In genomic region chr7:5822742-5823503, GRCh38 we compare ENCODE assay signal across 1 cellular context.
TF ChIP-seq lines count a peak whose summit lies in the region.

No MANE protein-coding gene starts in this region.

TF ChIP-seq in K562, 482 proteins besides CTCF, POLR2A, EP300 and RAD21 (continued from another document and continues in another):
- peak; percentile 88 for TF ChIP-seq ZNF592 (IDR thresholded peaks at IDR 0.05)
- TF ChIP-seq KLF16 (IDR thresholded peaks at IDR 0.05) = no peak
- TF ChIP-seq ATF3 (IDR thresholded peaks at IDR 0.05) = peak; percentile 44; the same call in 1 of the 2 replicates
- TF ChIP-seq ATF3 (CRISPR knock-in tag; conservative IDR thresholded peaks at IDR 0.05) = 0 out of 2 replicates have a peak, but pooled peaks have one; percentile 24
- no peak for TF ChIP-seq ATF4 (CRISPR knock-in tag; IDR thresholded peaks at IDR 0.05)
- no peak for TF ChIP-seq PREB (CRISPR knock-in tag; IDR thresholded peaks at IDR 0.05)
- peak; percentile 89 for TF ChIP-seq CREM (IDR thresholded peaks at IDR 0.05; ENCODE audit: low read depth)
- TF ChIP-seq ARNT (IDR thresholded peaks at IDR 0.05) = 0 out of 4 replicates have a peak, but pooled peaks of 1 of the 2 experiments have one; percentile 55
- no peak for TF ChIP-seq TEAD1 (CRISPR knock-in tag; IDR thresholded peaks at IDR 0.05)
- no peak for TF ChIP-seq ZNF12 (CRISPR knock-in tag; IDR thresholded peaks at IDR 0.05)
- TF ChIP-seq L3MBTL2 (IDR thresholded peaks at IDR 0.05) = peak; percentile 90
- TF ChIP-seq JUNB (CRISPR knock-in tag; conservative IDR thresholded peaks at IDR 0.05) = no peak
- TF ChIP-seq TARDBP (IDR thresholded peaks at IDR 0.05) = no peak
- TF ChIP-seq ZC3H4 (CRISPR knock-in tag; IDR thresholded peaks at IDR 0.05; ENCODE audit: borderline replicate concordance) = no peak
- no peak for TF ChIP-seq SMARCA5 (IDR thresholded peaks at IDR 0.05)
- TF ChIP-seq CREB3 (tag; conservative IDR thresholded peaks at IDR 0.05; ENCODE audit: low read depth) = 0 out of 2 replicates have a peak, but pooled peaks have one; percentile 54
- TF ChIP-seq SMARCE1 (IDR thresholded peaks at IDR 0.05) = 0 out of 2 replicates have a peak, but pooled peaks have one; percentile 27
- TF ChIP-seq RREB1 (CRISPR knock-in tag; IDR thresholded peaks at IDR 0.05) = no peak
- TF ChIP-seq ZNF184 (CRISPR knock-in tag; IDR thresholded peaks at IDR 0.05) = no peak
- no peak for TF ChIP-seq SAFB (IDR thresholded peaks at IDR 0.05; ENCODE audit: borderline replicate concordance, low read depth, low read length)
- peak; percentile 35; the same call in 1 of the 2 replicates for TF ChIP-seq LEF1 (IDR thresholded peaks at IDR 0.05)
- TF ChIP-seq CTCFL (IDR thresholded peaks at IDR 0.05; ENCODE audit: borderline replicate concordance, insufficient read depth, low read depth, low read length, poor library complexity, severe bottlenecking) = peak; percentile 22
- TF ChIP-seq GMEB1 (CRISPR knock-in tag; IDR thresholded peaks at IDR 0.05) = no peak
- TF ChIP-seq POLR2AphosphoS5 (IDR thresholded peaks at IDR 0.05; ENCODE audit: control insufficient read depth, insufficient read depth, low read depth, low read length) = peak; percentile 55; the same call in 1 of the 2 replicates
- 0 out of 4 replicates have a peak, but pooled peaks of 1 of the 2 experiments have one; percentile 7 for TF ChIP-seq KDM1A (IDR thresholded peaks at IDR 0.05)
- peak; percentile 92 for TF ChIP-seq MYC (IDR thresholded peaks at IDR 0.05; ENCODE audit: low read depth, low read length)
- TF ChIP-seq MYC (CRISPR knock-in tag; IDR thresholded peaks at IDR 0.05; ENCODE audit: borderline replicate concordance, low read depth) = peak; percentile 66; the same call in 1 of the 2 replicates
- peak; percentile 94 for TF ChIP-seq ELF1 (tag; IDR thresholded peaks at IDR 0.05)
- no peak for TF ChIP-seq E2F5 (CRISPR knock-in tag; IDR thresholded peaks at IDR 0.05)
- no peak for TF ChIP-seq YBX1 (IDR thresholded peaks at IDR 0.05)
- peak; percentile 91; the same call in 1 of the 2 replicates for TF ChIP-seq KLF6 (CRISPR knock-in tag; IDR thresholded peaks at IDR 0.05; ENCODE audit: borderline replicate concordance)
- no peak for TF ChIP-seq HSF4 (CRISPR knock-in tag; IDR thresholded peaks at IDR 0.05; ENCODE audit: borderline replicate concordance)
- no peak for TF ChIP-seq ZNF140 (CRISPR knock-in tag; IDR thresholded peaks at IDR 0.05)
- 0 out of 2 replicates have a peak, but pooled peaks have one; percentile 30 for TF ChIP-seq PML (IDR thresholded peaks at IDR 0.05; ENCODE audit: low read length)
- peak; percentile 18 for TF ChIP-seq TAF9B (IDR thresholded peaks at IDR 0.05; ENCODE audit: partially characterized antibody)
- TF ChIP-seq DIDO1 (tag; IDR thresholded peaks at IDR 0.05; ENCODE audit: low read depth) = no peak
- TF ChIP-seq HMGXB4 (CRISPR knock-in tag; IDR thresholded peaks at IDR 0.05) = no peak
- no peak for TF ChIP-seq ZC3H8 (IDR thresholded peaks at IDR 0.05)
- TF ChIP-seq IRF9 (tag; IDR thresholded peaks at IDR 0.05) = no peak
